In genomic region chr15:32936283-32936918, GRCh38 we compare ENCODE assay signal across 8 cellular contexts.
A peak's percentile ranks its signal among the peaks of the same experiment; 100 is the strongest.
DNase-seq lines count a peak whose midpoint lies in the region; ATAC-seq, FAIRE-seq and TF ChIP-seq lines count a peak whose summit lies in the region.

No MANE protein-coding gene starts in this region.

- POLR2A ChIA-PET in A549 (lab: Yijun Ruan, JAX): no interaction called here
- POLR2A ChIA-PET in WTC11 (lab: Charles Lee): no interaction called here

- DNase-seq in A549 (ENCODE audit: low read depth in 1 of 2, low spot score in 1 of 2) (peak; percentile 20 to 52), GM23248 (peak; percentile 64), WTC11 (ENCODE audit: low spot score) (no peak), inferior parietal cortex (ENCODE audit: extremely low spot score) (peak; percentile 43), cerebellar nuclear complex (lab: John Stamatoyannopoulos, UW) (no peak), NCI-H1105 treated with DMSO at 0.1 percent for 48 hours (lab: John Stamatoyannopoulos, UW) (no peak), RPMI8226 (no peak)
- DNase-seq in activated CD4-positive, alpha-beta T cell treated with anti-CD3 and anti-CD28 coated beads for 1 hour: no peak

- peaks cover 12% of the 10 kb centered on the region for H3K36me3 Mint-ChIP-seq in WTC11

- no peak for TF ChIP-seq EP300 in A549 (IDR thresholded peaks at IDR 0.05)

- no peaks in the 10 kb centered on the region for H3K36me3 ChIP-seq in GM23248 (ENCODE audit: low read depth)

- CTCF ChIA-PET in A549 (lab: Yijun Ruan, JAX): interaction anchor here (0.6 to 2.6 kb wide), 21 partner anchors 10 to 287 kb away, joined by 3 to 12 read pairs (median 4); no protein-coding TSS in a partner anchor
- CTCF ChIA-PET in WTC11 (lab: Charles Lee): interaction anchor here (0.7 to 1.8 kb wide), 48 partner anchors 8 to 295 kb away, joined by 3 to 30 read pairs (median 4); partner anchors contain the start of gene SCG5

- no peaks in the 10 kb centered on the region for H3K4me1 Mint-ChIP-seq in WTC11

- no peak for TF ChIP-seq POLR2A in A549 (IDR thresholded peaks at IDR 0.05; ENCODE audit: low read length)

- no peak overlapping the region for H3K27ac Mint-ChIP-seq in WTC11

- no peaks in the 10 kb centered on the region; the same call in 1 of the 2 replicates for H3K27me3 Mint-ChIP-seq in WTC11 (ENCODE audit: low read depth)

- FAIRE-seq in A549 (lab: Jason Lieb, UNC): peak; percentile 86

- H3K27ac ChIP-seq in A549: no peak overlapping the region
- H3K27ac ChIP-seq in GM23248: no peak overlapping the region

- TF ChIP-seq RAD21 in A549 (conservative IDR thresholded peaks at IDR 0.05 in 1 of 2, IDR thresholded peaks at IDR 0.05 in 1 of 2): peak in 1 of 2 experiments; percentile 53; a peak in 2 of 5 replicates

- H3K9ac ChIP-seq in GM23248: no peak overlapping the region

- H3K79me2 ChIP-seq in GM23248 (ENCODE audit: insufficient read depth): no peaks in the 10 kb centered on the region

- 76% methylated on average over 1 of the region's 1 CpG for WGBS in A549 (ENCODE audit: missing lambda C conversion rate)
- 52 to 53% methylated on average over 1 of the region's 1 CpG for WGBS in GM23248 (ENCODE audit: low coverage in 1 of 2, low lambda C conversion rate in 2 of 2, missing lambda C conversion rate in 2 of 2), 2 experiments

- TF ChIP-seq CTCF in A549 (IDR thresholded peaks at IDR 0.05) (peak; percentile 34; the same call in 2 of the 3 replicates), WTC11 (IDR thresholded peaks at IDR 0.05) (no peak; the same call in 1 of the 2 replicates)

- no peak overlapping the region for H3K4me3 ChIP-seq in A549
- H3K4me3 ChIP-seq in GM23248: no peak overlapping the region

- ATAC-seq in A549 (peak; percentile 39 to 76; a peak in 3 of 6 replicates), WTC11 (peak; percentile 69)

- H3K4me1 ChIP-seq in A549 (no peaks in the 10 kb centered on the region), GM23248 (ENCODE audit: insufficient read depth) (0 out of 2 replicates have a peak, but pooled peaks cover 7% of the 10 kb centered on the region)

- peaks cover 16% of the 10 kb centered on the region for H3K9me3 Mint-ChIP-seq in WTC11

- H3K27me3 ChIP-seq in GM23248 (replicated peaks; ENCODE audit: insufficient read depth): no peaks in the 10 kb centered on the region

- no peaks in the 10 kb centered on the region for H3F3A ChIP-seq in GM23248 (ENCODE audit: insufficient read depth)

- no peak overlapping the region for H3K4me3 Mint-ChIP-seq in WTC11

- H3K4me2 ChIP-seq in A549 (no peak overlapping the region), GM23248 (ENCODE audit: unreplicated experiment) (peak overlapping the region; percentile 8)

- H2AFZ ChIP-seq in GM23248: peak overlapping the region; percentile 42

- peaks cover 6% of the 10 kb centered on the region; the same call in 1 of the 2 replicates for H3K9me2 ChIP-seq in GM23248 (ENCODE audit: insufficient read depth)

- H3K9me3 ChIP-seq in A549 (peaks cover 8% of the 10 kb centered on the region; the same call in 1 of the 3 replicates), GM23248 (ENCODE audit: low read depth) (no peaks in the 10 kb centered on the region)

- in situ Hi-C loops in GM23248 (cut with MboI): no loop called here

- H4K20me1 ChIP-seq in GM23248 (ENCODE audit: insufficient read depth): no peaks in the 10 kb centered on the region

TF ChIP-seq in A549, 52 proteins besides CTCF, POLR2A, EP300 and RAD21:
- TF ChIP-seq KDM1A (IDR thresholded peaks at IDR 0.05; ENCODE audit: low read depth) (no peak), SMC3 (IDR thresholded peaks at IDR 0.05) (peak; percentile 45), POLR2AphosphoS2 (conservative IDR thresholded peaks at IDR 0.05; ENCODE audit: low read length) (no peak), KDM5A (IDR thresholded peaks at IDR 0.05) (no peak), ZNF302 (CRISPR knock-in tag; IDR thresholded peaks at IDR 0.05) (no peak)
TF ChIP-seq in A549: peak in this region for 1.

TF ChIP-seq in WTC11, 78 proteins besides CTCF, POLR2A, EP300 and RAD21:
- TF ChIP-seq ZNF512 (CRISPR knock-in tag; IDR thresholded peaks at IDR 0.05; ENCODE audit: borderline replicate concordance) (peak; percentile 83; the same call in 1 of the 2 replicates), CREM (CRISPR knock-in tag; IDR thresholded peaks at IDR 0.05) (no peak)

Comparison
In these comparisons a context has a peak if more than half of its experiments do, and no peak if none do; other contexts are left out.
1. DNase-seq: peak in A549 (2 of 2), GM23248 (single experiment) and inferior parietal cortex (single experiment); none in WTC11 (single experiment), activated CD4-positive, alpha-beta T cell treated with anti-CD3 and anti-CD28 coated beads for 1 hour (single experiment), cerebellar nuclear complex (0 of 2), NCI-H1105 treated with DMSO at 0.1 percent for 48 hours (single experiment) and RPMI8226 (single experiment).
2. Of the 8 proteins assayed by ChIP-seq in both WTC11 and A549: peak only in WTC11: none; only in A549: CTCF; in both: none; in neither: 7.